In genomic region chr17:3750926-3751325, GRCh38 we compare ENCODE assay signal across 11 cellular contexts. TPM values are rescaled to one million over a fixed set of nuclear protein-coding genes. Genes with fewer than 3 reads are reported as not detected.
A peak's percentile ranks its signal among the peaks of the same experiment; 100 is the strongest.
DNase-seq lines count a peak whose midpoint lies in the region; ATAC-seq and TF ChIP-seq lines count a peak whose summit lies in the region.
"Had no signal": no experiment of that assay in that cellular context is flagged by ENCODE, and none has a peak within 500 bp of the region (broad histone marks: within the 10 kb centered on the region; RNA-seq: fewer than 3 reads in every experiment).

No MANE protein-coding gene starts in this region.

- peaks cover 31% of the 10 kb centered on the region for H3K36me3 Mint-ChIP-seq in activated CD8-positive, alpha-beta memory T cell treated with anti-CD3 and anti-CD28 coated beads, Interleukin-2, amount 10 ng/mL, durations not matched to agents 7 days and 5 days
- no peaks in the 10 kb centered on the region for H3K36me3 Mint-ChIP-seq in WTC11

- H3K9me3 ChIP-seq in BLaER1 (no peaks in the 10 kb centered on the region), HEK293 (ENCODE audit: control insufficient read depth, insufficient read depth, low read depth, low read length) (no peaks in the 10 kb centered on the region)
- no peaks in the 10 kb centered on the region for H3K9me3 ChIP-seq in effector memory CD4-positive, alpha-beta T cell (ENCODE audit: control insufficient read depth, low read length)

- TF ChIP-seq CTCF in HEK293 (tag by site-specific recombination; IDR thresholded peaks at IDR 0.05) (no peak), WTC11 (IDR thresholded peaks at IDR 0.05) (no peak)

- H3K27ac ChIP-seq in BLaER1 (peak overlapping the region; percentile 72; the same call in 1 of the 2 replicates), HEK293 (ENCODE audit: extremely low read depth, low read depth, low read length) (no peak overlapping the region)
- H3K27ac ChIP-seq in effector memory CD4-positive, alpha-beta T cell (ENCODE audit: insufficient read depth, low read length, poor library complexity, severe bottlenecking) = peak overlapping the region; percentile 38

- peak overlapping the region; percentile 90 for H3K27ac Mint-ChIP-seq in activated CD8-positive, alpha-beta memory T cell treated with anti-CD3 and anti-CD28 coated beads, Interleukin-2, amount 10 ng/mL, durations not matched to agents 7 days and 5 days
- no peak overlapping the region for H3K27ac Mint-ChIP-seq in WTC11

- peak overlapping the region; percentile 90 for H3K4me2 ChIP-seq in BLaER1

- H3K4me1 ChIP-seq in BLaER1 = peaks cover 90% of the 10 kb centered on the region
- no peaks in the 10 kb centered on the region for H3K4me1 ChIP-seq in HEK293 (ENCODE audit: control insufficient read depth, insufficient read depth, low read length)
- peaks cover 30% of the 10 kb centered on the region for H3K4me1 ChIP-seq in effector memory CD4-positive, alpha-beta T cell (ENCODE audit: control insufficient read depth, insufficient read depth, low read length, poor library complexity, severe bottlenecking)

- H3K36me3 ChIP-seq in BLaER1 (no peaks in the 10 kb centered on the region), HEK293 (ENCODE audit: control insufficient read depth in 2 of 2, insufficient read depth in 1 of 2, low read length in 2 of 2) (no peaks in the 10 kb centered on the region)
- no peaks in the 10 kb centered on the region for H3K36me3 ChIP-seq in effector memory CD4-positive, alpha-beta T cell (ENCODE audit: control insufficient read depth, insufficient read depth, low read length)

- no peaks in the 10 kb centered on the region for H3K27me3 ChIP-seq in BLaER1
- H3K27me3 ChIP-seq in effector memory CD4-positive, alpha-beta T cell (replicated peaks; ENCODE audit: control insufficient read depth, insufficient read depth, low read length, poor library complexity, severe bottlenecking) = no peaks in the 10 kb centered on the region

- peak overlapping the region; percentile 27; the same call in 1 of the 2 replicates for H3K9ac ChIP-seq in BLaER1

- H3K27me3 Mint-ChIP-seq in activated CD8-positive, alpha-beta memory T cell treated with anti-CD3 and anti-CD28 coated beads, Interleukin-2, amount 10 ng/mL, durations not matched to agents 7 days and 5 days = no peaks in the 10 kb centered on the region
- no peaks in the 10 kb centered on the region for H3K27me3 Mint-ChIP-seq in WTC11 (ENCODE audit: low read depth)

- no peaks in the 10 kb centered on the region for H3K9me3 Mint-ChIP-seq in activated CD8-positive, alpha-beta memory T cell treated with anti-CD3 and anti-CD28 coated beads, Interleukin-2, amount 10 ng/mL, durations not matched to agents 7 days and 5 days (ENCODE audit: low read depth)
- no peaks in the 10 kb centered on the region for H3K9me3 Mint-ChIP-seq in WTC11

- POLR2A ChIA-PET in HEK293 (lab: Yijun Ruan, JAX) (no interaction called here), WTC11 (lab: Charles Lee) (no interaction called here)

- H3K4me3 ChIP-seq in BLaER1 (no peak overlapping the region), HEK293 (ENCODE audit: low read depth, low read length) (no peak overlapping the region)
- no peak overlapping the region for H3K4me3 ChIP-seq in effector memory CD4-positive, alpha-beta T cell (ENCODE audit: insufficient read depth, low read depth, low read length, poor library complexity, severe bottlenecking)

- H4K20me1 ChIP-seq in BLaER1 = no peaks in the 10 kb centered on the region

- CTCF ChIA-PET in HEK293 (lab: Yijun Ruan, JAX) = interaction anchor here (10.8 kb wide), 1 partner anchor 13 kb away, joined by 81 read pairs; no protein-coding TSS in a partner anchor
- CTCF ChIA-PET in activated CD8-positive, alpha-beta memory T cell treated with anti-CD3 and anti-CD28 coated beads, Interleukin-2, amount 10 ng/mL, durations not matched to agents 7 days and 5 days (lab: Charles Lee) = interaction anchor here (0.9 to 7.2 kb wide), 7 partner anchors 10 to 95 kb away, joined by 3 to 64 read pairs (median 5); partner anchors contain the start of gene NCBP3
- CTCF ChIA-PET in WTC11 (lab: Charles Lee) = interaction anchor here (10.0 kb wide), 1 partner anchor 12 kb away, joined by 117 read pairs; no protein-coding TSS in a partner anchor

- DNase-seq in activated CD8-positive, alpha-beta memory T cell treated with anti-CD3 and anti-CD28 coated beads, Interleukin-2, amount 10 ng/mL, durations not matched to agents 7 days and 5 days = peak; percentile 87
- peak; percentile 31 to 36 (median 35) for DNase-seq in effector memory CD4-positive, alpha-beta T cell
- DNase-seq in occipital lobe (lab: John Stamatoyannopoulos, UW) (no peak), kidney glomerular epithelial cell (lab: John Stamatoyannopoulos, UW) (no peak), WTC11 (ENCODE audit: low spot score) (no peak)
- DNase-seq: GOT3, IMR-90, NCI-H187 had no signal

- ATAC-seq in activated CD8-positive, alpha-beta memory T cell treated with anti-CD3 and anti-CD28 coated beads, Interleukin-2, amount 10 ng/mL, durations not matched to agents 7 days and 5 days = peak; percentile 76
- no peak for ATAC-seq in WTC11
- ATAC-seq in HG03097 (IDR thresholded peaks at IDR 0.05; ENCODE audit: low FRiP score, unreplicated experiment) = no peak

- peaks cover 46% of the 10 kb centered on the region for H3K4me1 Mint-ChIP-seq in activated CD8-positive, alpha-beta memory T cell treated with anti-CD3 and anti-CD28 coated beads, Interleukin-2, amount 10 ng/mL, durations not matched to agents 7 days and 5 days
- peaks cover 15% of the 10 kb centered on the region for H3K4me1 Mint-ChIP-seq in WTC11

- H3K4me3 Mint-ChIP-seq in activated CD8-positive, alpha-beta memory T cell treated with anti-CD3 and anti-CD28 coated beads, Interleukin-2, amount 10 ng/mL, durations not matched to agents 7 days and 5 days = peak overlapping the region; percentile 66
- no peak overlapping the region for H3K4me3 Mint-ChIP-seq in WTC11

TF ChIP-seq in HEK293, 187 proteins besides CTCF, POLR2A, EP300 and RAD21 (continues in another document):
- TF ChIP-seq, protein P1, sequence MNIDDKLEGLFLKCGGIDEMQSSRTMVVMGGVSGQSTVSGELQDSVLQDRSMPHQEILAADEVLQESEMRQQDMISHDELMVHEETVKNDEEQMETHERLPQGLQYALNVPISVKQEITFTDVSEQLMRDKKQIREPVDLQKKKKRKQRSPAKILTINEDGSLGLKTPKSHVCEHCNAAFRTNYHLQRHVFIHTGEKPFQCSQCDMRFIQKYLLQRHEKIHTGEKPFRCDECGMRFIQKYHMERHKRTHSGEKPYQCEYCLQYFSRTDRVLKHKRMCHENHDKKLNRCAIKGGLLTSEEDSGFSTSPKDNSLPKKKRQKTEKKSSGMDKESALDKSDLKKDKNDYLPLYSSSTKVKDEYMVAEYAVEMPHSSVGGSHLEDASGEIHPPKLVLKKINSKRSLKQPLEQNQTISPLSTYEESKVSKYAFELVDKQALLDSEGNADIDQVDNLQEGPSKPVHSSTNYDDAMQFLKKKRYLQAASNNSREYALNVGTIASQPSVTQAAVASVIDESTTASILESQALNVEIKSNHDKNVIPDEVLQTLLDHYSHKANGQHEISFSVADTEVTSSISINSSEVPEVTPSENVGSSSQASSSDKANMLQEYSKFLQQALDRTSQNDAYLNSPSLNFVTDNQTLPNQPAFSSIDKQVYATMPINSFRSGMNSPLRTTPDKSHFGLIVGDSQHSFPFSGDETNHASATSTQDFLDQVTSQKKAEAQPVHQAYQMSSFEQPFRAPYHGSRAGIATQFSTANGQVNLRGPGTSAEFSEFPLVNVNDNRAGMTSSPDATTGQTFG (tag by site-specific recombination; IDR thresholded peaks at IDR 0.05; ENCODE audit: borderline replicate concordance) = no peak
- no peak for TF ChIP-seq ZNF146 (tag by site-specific recombination; IDR thresholded peaks at IDR 0.05)
- no peak for TF ChIP-seq ZNF580 (tag by site-specific recombination; IDR thresholded peaks at IDR 0.05)

TF ChIP-seq in WTC11, 78 proteins besides CTCF, POLR2A, EP300 and RAD21 (continues in another document):
- TF ChIP-seq, protein P2, sequence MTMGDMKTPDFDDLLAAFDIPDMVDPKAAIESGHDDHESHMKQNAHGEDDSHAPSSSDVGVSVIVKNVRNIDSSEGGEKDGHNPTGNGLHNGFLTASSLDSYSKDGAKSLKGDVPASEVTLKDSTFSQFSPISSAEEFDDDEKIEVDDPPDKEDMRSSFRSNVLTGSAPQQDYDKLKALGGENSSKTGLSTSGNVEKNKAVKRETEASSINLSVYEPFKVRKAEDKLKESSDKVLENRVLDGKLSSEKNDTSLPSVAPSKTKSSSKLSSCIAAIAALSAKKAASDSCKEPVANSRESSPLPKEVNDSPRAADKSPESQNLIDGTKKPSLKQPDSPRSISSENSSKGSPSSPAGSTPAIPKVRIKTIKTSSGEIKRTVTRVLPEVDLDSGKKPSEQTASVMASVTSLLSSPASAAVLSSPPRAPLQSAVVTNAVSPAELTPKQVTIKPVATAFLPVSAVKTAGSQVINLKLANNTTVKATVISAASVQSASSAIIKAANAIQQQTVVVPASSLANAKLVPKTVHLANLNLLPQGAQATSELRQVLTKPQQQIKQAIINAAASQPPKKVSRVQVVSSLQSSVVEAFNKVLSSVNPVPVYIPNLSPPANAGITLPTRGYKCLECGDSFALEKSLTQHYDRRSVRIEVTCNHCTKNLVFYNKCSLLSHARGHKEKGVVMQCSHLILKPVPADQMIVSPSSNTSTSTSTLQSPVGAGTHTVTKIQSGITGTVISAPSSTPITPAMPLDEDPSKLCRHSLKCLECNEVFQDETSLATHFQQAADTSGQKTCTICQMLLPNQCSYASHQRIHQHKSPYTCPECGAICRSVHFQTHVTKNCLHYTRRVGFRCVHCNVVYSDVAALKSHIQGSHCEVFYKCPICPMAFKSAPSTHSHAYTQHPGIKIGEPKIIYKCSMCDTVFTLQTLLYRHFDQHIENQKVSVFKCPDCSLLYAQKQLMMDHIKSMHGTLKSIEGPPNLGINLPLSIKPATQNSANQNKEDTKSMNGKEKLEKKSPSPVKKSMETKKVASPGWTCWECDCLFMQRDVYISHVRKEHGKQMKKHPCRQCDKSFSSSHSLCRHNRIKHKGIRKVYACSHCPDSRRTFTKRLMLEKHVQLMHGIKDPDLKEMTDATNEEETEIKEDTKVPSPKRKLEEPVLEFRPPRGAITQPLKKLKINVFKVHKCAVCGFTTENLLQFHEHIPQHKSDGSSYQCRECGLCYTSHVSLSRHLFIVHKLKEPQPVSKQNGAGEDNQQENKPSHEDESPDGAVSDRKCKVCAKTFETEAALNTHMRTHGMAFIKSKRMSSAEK (CRISPR knock-in tag; IDR thresholded peaks at IDR 0.05; ENCODE audit: borderline replicate concordance) = no peak

RNA-seq across cellular contexts. Expression of gene HASPIN, which starts 27.2 kb away (rescaled TPM):
- 10 to 100 TPM; 30.4 to 31.2 TPM for total RNA-seq in activated CD8-positive, alpha-beta memory T cell treated with anti-CD3 and anti-CD28 coated beads, Interleukin-2, amount 10 ng/mL, durations not matched to agents 7 days and 5 days
- total RNA-seq in occipital lobe (0.62 TPM), WTC11 (2021) (30.0 to 30.8 TPM (median 30.4 TPM) in 3 replicates)

RNA-seq across cellular contexts. Expression of gene ITGAE, which starts 50.1 kb away (rescaled TPM):
- total RNA-seq in activated CD8-positive, alpha-beta memory T cell treated with anti-CD3 and anti-CD28 coated beads, Interleukin-2, amount 10 ng/mL, durations not matched to agents 7 days and 5 days = 10 to 100 TPM; 54.4 to 70.9 TPM
- total RNA-seq in occipital lobe (6.2 TPM), WTC11 (2021) (18.6 to 21.3 TPM (median 19.5 TPM) in 3 replicates)

RNA-seq across cellular contexts. Expression of gene P2RX5, which starts 55.0 kb away (rescaled TPM):
- 10 to 100 TPM; 18.1 to 24.6 TPM for total RNA-seq in activated CD8-positive, alpha-beta memory T cell treated with anti-CD3 and anti-CD28 coated beads, Interleukin-2, amount 10 ng/mL, durations not matched to agents 7 days and 5 days
- total RNA-seq in occipital lobe (10.0 TPM), WTC11 (2021) (6.4 to 9.5 TPM (median 8.8 TPM) in 3 replicates)

Comparison
In these comparisons a context has a peak if more than half of its experiments do, and no peak if none do; other contexts are left out.
1. DNase-seq: peak in activated CD8-positive, alpha-beta memory T cell treated with anti-CD3 and anti-CD28 coated beads, Interleukin-2, amount 10 ng/mL, durations not matched to agents 7 days and 5 days (single experiment) and effector memory CD4-positive, alpha-beta T cell (3 of 3); none in occipital lobe (single experiment), kidney glomerular epithelial cell (single experiment) and WTC11 (single experiment).
2. RNA of gene HASPIN, which starts 27.2 kb away (total RNA-seq): 30.4 to 31.2 TPM in activated CD8-positive, alpha-beta memory T cell treated with anti-CD3 and anti-CD28 coated beads, Interleukin-2, amount 10 ng/mL, durations not matched to agents 7 days and 5 days and 30.0 to 30.8 TPM in WTC11; 0.62 TPM in occipital lobe (single experiment); every median in the first group is over 10 times any median in the second.